ENCODE assay signal across 8 cellular contexts in the genomic region with DNA sequence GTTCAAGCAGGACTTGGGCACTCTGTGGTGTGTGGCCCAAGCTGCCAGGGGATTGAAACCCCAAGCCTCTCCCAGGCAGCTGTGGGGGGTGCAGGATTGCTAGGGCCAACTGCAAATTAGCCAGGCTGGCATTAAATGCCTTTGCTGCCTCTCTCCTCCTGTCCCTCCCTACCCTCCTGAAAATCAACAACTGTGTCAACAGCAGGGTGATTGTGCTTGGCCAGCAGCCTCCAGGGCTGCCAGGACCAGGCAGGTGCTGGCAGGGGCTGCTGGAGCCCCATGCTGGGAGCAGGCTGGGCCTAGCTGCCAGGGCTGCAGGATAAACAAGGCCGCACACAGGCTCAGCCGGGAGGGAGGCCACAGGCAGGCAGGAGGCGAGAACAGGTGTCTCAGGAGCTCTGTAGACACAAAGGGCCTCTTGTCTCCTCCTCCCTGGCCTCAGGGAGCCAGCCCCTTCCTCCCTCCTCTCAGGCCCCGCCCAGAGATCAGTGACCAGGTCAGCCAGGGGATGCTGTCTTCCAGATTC. TPM values are rescaled to one million over a fixed set of nuclear protein-coding genes. Genes with fewer than 3 reads are reported as not detected.
DNase-seq lines count a peak whose midpoint lies in the region; ATAC-seq, FAIRE-seq and TF ChIP-seq lines count a peak whose summit lies in the region.

No MANE protein-coding gene starts in this region.

- H2AK5ac ChIP-seq in H1 (ENCODE audit: low read depth, low read length): peak overlapping the region; percentile 87; the same call in 1 of the 2 replicates

- no peaks in the 10 kb centered on the region for H3K27me3 ChIP-seq in H1 (replicated peaks in 1 of 4; ENCODE audit: control insufficient read depth in 3 of 4, extremely low read depth in 1 of 4, insufficient read depth in 3 of 4, low read length in 3 of 4)
- no peaks in the 10 kb centered on the region for H3K27me3 ChIP-seq in neural cell (ENCODE audit: insufficient read depth, low read depth, low read length)

- WGBS in H1 (ENCODE audit: extremely low coverage in 1 of 2, insufficient coverage in 1 of 2, insufficient read length in 1 of 2, insufficient replicate concordance in 2 of 2, low coverage in 1 of 2, low lambda C conversion rate in 2 of 2, missing lambda C conversion rate in 1 of 2), 2 experiments: 3% methylated on average over 3 of the region's 4 CpGs; no CpG with 5 or more reads in 1 of the 2 experiments
- 66 to 69% methylated on average over 4 of the region's 4 CpGs for WGBS in lower leg skin, 2 donors

- H3K27ac ChIP-seq in H1 (ENCODE audit: low read depth, low read length): peak overlapping the region; percentile 82
- no peak overlapping the region for H3K27ac ChIP-seq in neural cell (ENCODE audit: low read length)

- H3K4me2 ChIP-seq in H1 (ENCODE audit: insufficient read depth in 1 of 2, low read depth in 2 of 2, low read length in 2 of 2) (peak overlapping the region; percentile 57 to 86), neural cell (ENCODE audit: low read length) (no peak overlapping the region)

- intact Hi-C loops in lower leg skin (cut with DNase I; ENCODE audit: low total_unique reads): no loop called here

- H2BK12ac ChIP-seq in H1 (ENCODE audit: low read depth, low read length): peak overlapping the region; percentile 100

- peaks cover 8% of the 10 kb centered on the region; the same call in 1 of the 2 replicates for H3K23me2 ChIP-seq in H1 (ENCODE audit: low read depth, low read length)

- H2BK15ac ChIP-seq in H1 (ENCODE audit: low read length): 0 out of 2 replicates have a peak overlapping the region, but pooled peaks have one; percentile 93

- TF ChIP-seq RAD21 in H1 (IDR thresholded peaks at IDR 0.05 in 1 of 2, conservative IDR thresholded peaks at IDR 0.05 in 1 of 2; ENCODE audit: low read depth in 2 of 2, low read length in 2 of 2) (peak; percentile 9 to 42; a peak in 2 of 4 replicates), neural cell (conservative IDR thresholded peaks at IDR 0.05) (no peak)

- peak overlapping the region; percentile 96 for H3K18ac ChIP-seq in H1 (ENCODE audit: extremely low read depth, low read length)

- H3K9me2 ChIP-seq in neural cell (ENCODE audit: insufficient read depth, low read length): no peaks in the 10 kb centered on the region

- H3K79me1 ChIP-seq in H1 (ENCODE audit: low read depth, low read length): peaks cover 20% of the 10 kb centered on the region

- DNase-seq in DMS153 (lab: John Stamatoyannopoulos, UW): peak; percentile 99
- peak; percentile 69 for DNase-seq in NCI-H2227 (lab: John Stamatoyannopoulos, UW; ENCODE audit: unreplicated experiment)
- DNase-seq in H1 (ENCODE audit: low read depth in 1 of 2, low spot score in 2 of 2): peak; percentile 87 to 88
- DNase-seq in lower leg skin (ENCODE audit: low spot score in 2 of 2): no peak
- DNase-seq in superior temporal gyrus (ENCODE audit: extremely low spot score): no peak

- CTCF ChIA-PET in H1 (lab: Charles Lee; ENCODE audit: partially characterized antibody): interaction anchor here (0.6 to 4.0 kb wide), 6 partner anchors 23 to 212 kb away, joined by 3 to 23 read pairs (median 4); no protein-coding TSS in a partner anchor

- POLR2A ChIA-PET in H1 (lab: Charles Lee; ENCODE audit: partially characterized antibody): interaction anchor here (0.6 to 12.9 kb wide), 9 partner anchors 7 to 218 kb away, joined by 3 to 101 read pairs (median 5); a partner anchor contains a TSS

- peak overlapping the region; percentile 98 for H4K91ac ChIP-seq in H1 (replicated peaks; ENCODE audit: insufficient read length, low read length)

- H2AFZ ChIP-seq in H1 (ENCODE audit: low read length) (no peak overlapping the region), neural cell (ENCODE audit: low read depth, low read length) (no peak overlapping the region)

- H3K4ac ChIP-seq in H1 (replicated peaks; ENCODE audit: insufficient read length, low read depth, low read length): peak overlapping the region; percentile 45

- peak overlapping the region; percentile 74 for H2BK120ac ChIP-seq in H1 (replicated peaks; ENCODE audit: low read depth, low read length)

- peak overlapping the region; percentile 87 for H2BK20ac ChIP-seq in H1 (ENCODE audit: low read length)

- peak; percentile 39 to 89; a peak in 2 of 3 replicates for TF ChIP-seq EP300 in H1 (IDR thresholded peaks at IDR 0.05; ENCODE audit: borderline replicate concordance in 1 of 2, low read depth in 2 of 2, low read length in 2 of 2)
- no peak for TF ChIP-seq EP300 in neural cell (conservative IDR thresholded peaks at IDR 0.05; ENCODE audit: poor library complexity, severe bottlenecking)

- H3K36me3 ChIP-seq in H1 (ENCODE audit: control insufficient read depth in 2 of 4, insufficient read depth in 4 of 4, low read length in 3 of 4): no peaks in the 10 kb centered on the region
- no peaks in the 10 kb centered on the region for H3K36me3 ChIP-seq in neural cell (ENCODE audit: insufficient read depth, low read length)

- H3K79me2 ChIP-seq in H1 (ENCODE audit: control insufficient read depth in 1 of 2, insufficient read depth in 2 of 2, low read length in 2 of 2) (peaks cover 46 to 92% of the 10 kb centered on the region in 2 experiments), neural cell (replicated peaks; ENCODE audit: insufficient read depth, low read length) (no peaks in the 10 kb centered on the region)

- peak overlapping the region; percentile 31 for H4K5ac ChIP-seq in H1 (ENCODE audit: insufficient read length, low read depth, low read length)

- no peaks in the 10 kb centered on the region for H3F3A ChIP-seq in neural cell (ENCODE audit: insufficient read depth, low read length, poor library complexity, severe bottlenecking)

- H3K4me3 ChIP-seq in H1 (ENCODE audit: extremely low read depth in 1 of 4, insufficient read depth in 2 of 4, low read depth in 3 of 4, low read length in 4 of 4) (no peak overlapping the region), neural cell (ENCODE audit: low read length) (no peak overlapping the region), lower leg skin (ENCODE audit: low read depth, poor library complexity, severe bottlenecking) (no peak overlapping the region)

- H3K9ac ChIP-seq in H1 (replicated peaks in 1 of 4; ENCODE audit: extremely low read depth in 1 of 4, low read depth in 3 of 4, low read length in 3 of 4): peak overlapping the region in 3 of 4 experiments; percentile 46 to 58 (median 56); a peak in 6 of 7 replicates
- peak overlapping the region; percentile 31 for H3K9ac ChIP-seq in neural cell (ENCODE audit: low read length)

- H3K23ac ChIP-seq in H1 (ENCODE audit: insufficient read length): no peak overlapping the region

- H3K56ac ChIP-seq in H1 (replicated peaks; ENCODE audit: insufficient read length, low read depth, low read length): no peak overlapping the region

- ATAC-seq in HG03139 (IDR thresholded peaks at IDR 0.05; ENCODE audit: unreplicated experiment) (no peak), HG03135 (IDR thresholded peaks at IDR 0.05; ENCODE audit: unreplicated experiment) (no peak)

- H3K9me3 ChIP-seq in H1 (ENCODE audit: insufficient read depth in 2 of 2, low read depth in 1 of 2, low read length in 1 of 2) (no peaks in the 10 kb centered on the region), neural cell (ENCODE audit: low read length) (no peaks in the 10 kb centered on the region)

- H4K8ac ChIP-seq in H1 (ENCODE audit: extremely low read depth, insufficient read depth, low read length): peak overlapping the region; percentile 42

- FAIRE-seq in H1 (lab: Jason Lieb, UNC): peak; percentile 83

- H4K20me1 ChIP-seq in H1 (replicated peaks in 1 of 2; ENCODE audit: control insufficient read depth in 1 of 2, insufficient read depth in 2 of 2, low read length in 2 of 2) (peaks cover 17 to 28% of the 10 kb centered on the region in 2 experiments), neural cell (ENCODE audit: insufficient read depth) (no peaks in the 10 kb centered on the region)

- H2BK5ac ChIP-seq in H1 (ENCODE audit: low read depth, low read length): peak overlapping the region; percentile 97

- TF ChIP-seq CTCF in H1 (IDR thresholded peaks at IDR 0.05; ENCODE audit: control extremely low read depth in 1 of 3, insufficient read depth in 1 of 3, low read depth in 1 of 3, low read length in 3 of 3) (no peak), neural cell (IDR thresholded peaks at IDR 0.05; ENCODE audit: poor library complexity, severe bottlenecking) (no peak), lower leg skin (IDR thresholded peaks at IDR 0.05) (no peak)

- TF ChIP-seq POLR2A in H1 (IDR thresholded peaks at IDR 0.05; ENCODE audit: control extremely low read depth in 1 of 2, low read depth in 2 of 2, low read length in 2 of 2) (peak in 1 of 2 experiments; percentile 46; a peak in 1 of 3 replicates), lower leg skin (IDR thresholded peaks at IDR 0.05) (no peak)

- peaks cover 44 to 71% (median 63%) of the 10 kb centered on the region in 4 experiments for H3K4me1 ChIP-seq in H1 (replicated peaks in 1 of 4; ENCODE audit: control insufficient read depth in 3 of 4, insufficient read depth in 4 of 4, low read length in 3 of 4)

- no peak overlapping the region for H3K14ac ChIP-seq in H1 (ENCODE audit: insufficient read length)

TF ChIP-seq in H1, 55 proteins besides CTCF, POLR2A, EP300 and RAD21 (continues in another document):
- TF ChIP-seq SRF (IDR thresholded peaks at IDR 0.05; ENCODE audit: low read depth, low read length) (no peak), HDAC2 (IDR thresholded peaks at IDR 0.05; ENCODE audit: borderline replicate concordance in 1 of 2, low read depth in 2 of 2, low read length in 2 of 2) (peak; percentile 44 to 84; a peak in 1 of 4 replicates), NRF1 (IDR thresholded peaks at IDR 0.05; ENCODE audit: low read depth, low read length) (no peak), PHF8 (conservative IDR thresholded peaks at IDR 0.05; ENCODE audit: low read depth, low read length) (no peak)

TF ChIP-seq in neural cell, 6 proteins besides CTCF, POLR2A, EP300 and RAD21 (continues in another document):
- no peak for TF ChIP-seq SMC3 (conservative IDR thresholded peaks at IDR 0.05; ENCODE audit: poor library complexity)

RNA-seq across cellular contexts. Expression of a gene that starts 11.4 kb away (rescaled TPM):
- total RNA-seq in H1 (2021; fragmentation: NEBNext Ultra II Directional; extraction: Animal tissue kit (Norgen Biotek cat#: 25700)): 173 and 180 TPM in 2 replicates
- polyA plus RNA-seq in H1 (2011; rRNA removed): 113 and 169 TPM in 2 replicates
- 96.2 TPM for polyA plus RNA-seq in H1 (2011; cell fraction: cytosol; rRNA removed)
- 219 TPM for polyA plus RNA-seq in H1 (2011; cell fraction: nucleus; rRNA removed)
- 59.8 to 90.9 TPM (median 83.4 TPM) in 4 replicates for polyA plus RNA-seq in H1 (2012, experiment 1 of 2)
- 63.6 TPM for polyA plus RNA-seq in H1 (2012, experiment 2 of 2)
- 44.3 TPM for polyA plus RNA-seq in H1 (2013, experiment 1 of 2)
- 44.2 TPM for polyA plus RNA-seq in H1 (2013, experiment 2 of 2)
- polyA minus RNA-seq in H1 (2011; rRNA and poly(A)+ RNA removed): 81.6 and 128 TPM in 2 replicates
- 90.1 TPM for polyA minus RNA-seq in H1 (2011; cell fraction: cytosol; rRNA and poly(A)+ RNA removed)
- 162 TPM for polyA minus RNA-seq in H1 (2011; cell fraction: nucleus; rRNA and poly(A)+ RNA removed)
- polyA plus RNA-seq in neural cell: 1.7 TPM in 2 replicates
- polyA minus RNA-seq in neural cell: 0.93 and 1.9 TPM in 2 replicates
- 10 to 100 TPM in 2 of 4 donors, 1 to 10 TPM in 2; 7.2 to 32.2 (median 16.8) TPM for total RNA-seq in lower leg skin

Comparison
In these comparisons a context has a peak if more than half of its experiments do, and no peak if none do; other contexts are left out.
1. DNase-seq: peak in DMS153 (single experiment), NCI-H2227 (single experiment) and H1 (2 of 2); none in lower leg skin (0 of 2) and superior temporal gyrus (single experiment).